In the genomic region with DNA sequence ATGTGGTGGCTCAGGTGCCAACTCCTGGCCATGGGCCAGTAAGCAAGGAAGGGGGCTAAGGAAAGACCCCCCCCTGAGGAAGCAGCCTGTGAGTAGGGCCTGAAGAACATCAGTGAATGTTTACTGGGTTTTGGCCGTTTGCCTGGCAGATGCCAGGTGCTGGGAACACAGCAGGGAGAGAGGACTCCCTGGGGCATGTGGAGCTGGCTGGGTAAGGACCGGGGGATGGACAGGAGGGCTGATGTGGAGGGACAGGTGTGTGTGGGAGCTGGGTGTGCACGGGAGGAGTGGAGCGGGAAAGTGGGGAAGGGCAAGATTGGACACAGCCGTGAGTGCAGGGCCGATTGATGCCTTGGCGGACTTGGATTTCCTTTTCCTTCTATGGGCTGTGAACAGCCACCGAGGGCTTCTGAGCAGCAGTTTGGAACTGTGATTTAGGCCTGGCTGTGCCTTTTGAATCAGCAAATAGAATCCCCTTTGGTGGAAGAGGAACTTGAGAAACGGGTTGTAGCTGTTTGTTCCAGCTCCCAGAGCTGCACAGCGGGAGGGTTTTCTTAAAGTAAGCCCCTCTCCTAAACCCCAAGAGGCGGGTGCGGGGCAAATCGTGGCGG, we compare ENCODE assay signal across 9 cellular contexts. TPM values are rescaled to one million over a fixed set of nuclear protein-coding genes. Genes with fewer than 3 reads are reported as not detected.
DNase-seq lines count a peak whose midpoint lies in the region; ATAC-seq and TF ChIP-seq lines count a peak whose summit lies in the region.
"Had no signal": no experiment of that assay in that cellular context is flagged by ENCODE, and none has a peak within 500 bp of the region (broad histone marks: within the 10 kb centered on the region; RNA-seq: fewer than 3 reads in every experiment).

No MANE protein-coding gene starts in this region.

- CTCF ChIA-PET in mammary epithelial cell (lab: Charles Lee; ENCODE audit: low non-redundant PET), result no interaction called here

- H3K4me1 ChIP-seq in mammary epithelial cell (ENCODE audit: insufficient read depth, low read length) (peaks cover 9% of the 10 kb centered on the region), left lung (peaks cover 0 to 23% of the 10 kb centered on the region in 2 donors)

- intact Hi-C loops in mammary epithelial cell (cut with micrococcal nuclease) (no loop called here), left lung (cut with DNase I) (no loop called here)

- H3K27me3 ChIP-seq in mammary epithelial cell (ENCODE audit: insufficient read depth, low read length), result peaks cover 15% of the 10 kb centered on the region
- H3K27me3 ChIP-seq in left lung, result peaks cover 30 to 52% of the 10 kb centered on the region in 2 donors

- peaks cover 2% of the 10 kb centered on the region for H4K20me1 ChIP-seq in mammary epithelial cell (ENCODE audit: insufficient read depth, low read length)

- in situ Hi-C loops in T47D (cut with HindIII; ENCODE audit: low pct_unique_long_range_greater_than_20kb, low sequenced_read_pairs), result no loop called here
- in situ Hi-C loops in mammary epithelial cell (cut with MboI; ENCODE audit: low sequenced_read_pairs in 2 of 2), result no loop called here

- no peak overlapping the region for H2AFZ ChIP-seq in mammary epithelial cell (ENCODE audit: low read depth, low read length)

- ATAC-seq in left lung (no peak), HG02970 (IDR thresholded peaks at IDR 0.05; ENCODE audit: low FRiP score, unreplicated experiment) (no peak), GM18505 (IDR thresholded peaks at IDR 0.05; ENCODE audit: unreplicated experiment) (no peak)
- ATAC-seq in activated CD4-positive, CD25-positive, alpha-beta regulatory T cell treated with anti-CD3 and anti-CD28 coated beads, Interleukin-2, amount 50 U/mL, for 24 hours, result no peak

- no peak for TF ChIP-seq POLR2A in GM18505 (IDR thresholded peaks at IDR 0.05; ENCODE audit: borderline replicate concordance, extremely low read depth, insufficient read depth, insufficient read length)

- WGBS in mammary epithelial cell (ENCODE audit: low coverage, missing lambda C conversion rate), result 78% methylated on average over 13 of the region's 14 CpGs

- dilution Hi-C loops in mammary epithelial cell (cut with HindIII; ENCODE audit: low sequenced_read_pairs), result no loop called here

- H3K36me3 ChIP-seq in mammary epithelial cell (ENCODE audit: insufficient read depth, low read length) (no peaks in the 10 kb centered on the region), left lung (no peaks in the 10 kb centered on the region)

- no peak overlapping the region for H3K9ac ChIP-seq in mammary epithelial cell (ENCODE audit: insufficient read depth, low read length)

- no peak overlapping the region for H3K4me2 ChIP-seq in mammary epithelial cell (ENCODE audit: insufficient read depth, low read depth, low read length)

- TF ChIP-seq CTCF in mammary epithelial cell (conservative IDR thresholded peaks at IDR 0.05 in 1 of 2, IDR thresholded peaks at IDR 0.05 in 1 of 2; ENCODE audit: extremely low read depth in 1 of 2, insufficient read depth in 1 of 2, low read depth in 1 of 2, low read length in 2 of 2) (no peak), left lung (IDR thresholded peaks at IDR 0.05) (no peak)

- DNase-seq in T47D (ENCODE audit: low read depth in 1 of 2, low spot score in 1 of 2) (peak; percentile 55 to 66), mammary epithelial cell (no peak), RPMI8226 (peak; percentile 45), left lung (no peak), foreskin melanocyte (no peak)

- H3K9me3 ChIP-seq in mammary epithelial cell (replicated peaks; ENCODE audit: insufficient read depth, low read length) (no peaks in the 10 kb centered on the region), left lung (no peaks in the 10 kb centered on the region)

- BruUV-seq in mammary epithelial cell (replicated peaks; lab: Mats Ljungman, UMichigan), result no TSS peak

- no peaks in the 10 kb centered on the region for H3K79me2 ChIP-seq in mammary epithelial cell (ENCODE audit: insufficient read depth, low read length)

- H3K27ac ChIP-seq in mammary epithelial cell (ENCODE audit: insufficient read depth, low read depth, low read length), result no peak overlapping the region
- peak overlapping the region; percentile 26 for H3K27ac ChIP-seq in left lung

- H3K4me3 ChIP-seq in mammary epithelial cell (replicated peaks in 1 of 3; ENCODE audit: insufficient read depth in 1 of 3, low read depth in 2 of 3, low read length in 3 of 3), result no peak overlapping the region
- H3K4me3 ChIP-seq in left lung, result no peak overlapping the region

RNA-seq across cellular contexts. Expression of a gene that starts 3.1 kb away (rescaled TPM):
- total RNA-seq in mammary epithelial cell (under 1 TPM; under 0.01 to 0.14 TPM), left lung (1 to 10 TPM; 3.7 to 3.9 TPM)
- 0.05 TPM for polyA plus RNA-seq in mammary epithelial cell
- polyA minus RNA-seq in mammary epithelial cell, result not detected
- total RNA-seq: fibroblast of villous mesenchyme had no signal

Comparison
In these comparisons a context has a peak if more than half of its experiments do, and no peak if none do; other contexts are left out.
1. DNase-seq: peak in T47D (2 of 2) and RPMI8226 (single experiment); none in mammary epithelial cell (single experiment), left lung (0 of 2) and foreskin melanocyte (single experiment).
2. RNA of a gene that starts 3.1 kb away (total RNA-seq): 3.7 to 3.9 TPM in left lung; under 0.01 to 0.14 TPM in mammary epithelial cell; every median in the first group is over 4 times any median in the second.